In genomic region chr5:134997015-134997414, GRCh38 we compare ENCODE assay signal across 28 cellular contexts. TPM values are rescaled to one million over a fixed set of nuclear protein-coding genes. Genes with fewer than 3 reads are reported as not detected.
"Had no signal": no experiment of that assay in that cellular context is flagged by ENCODE, and none has a peak within 500 bp of the region (broad histone marks: within the 10 kb centered on the region; RNA-seq: fewer than 3 reads in every experiment).

No MANE protein-coding gene starts in this region.

- H3K9me3 ChIP-seq: colonic mucosa, mucosa of descending colon, neutrophil, right atrium auricular region, sigmoid colon, stomach, thoracic aorta, transverse colon had no signal

- H3K27ac ChIP-seq: colonic mucosa, heart left ventricle, neutrophil, right atrium auricular region, sigmoid colon, skin epidermis, stomach, thoracic aorta, transverse colon had no signal

- H3K27me3 ChIP-seq: colonic mucosa, heart left ventricle, neutrophil, right atrium auricular region, sigmoid colon, stomach, transverse colon had no signal

- H3K4me1 ChIP-seq: colonic mucosa, right atrium auricular region, stomach, transverse colon had no signal

- FAIRE-seq: endothelial cell of umbilical vein had no signal

- DNase-seq: colonic mucosa; dermis blood vessel endothelial cell; effector CD4-positive, alpha-beta T cell; endodermal cell; erythroblast; foreskin melanocyte; heart left ventricle; hypothalamus; islet precursor cell; mammary epithelial cell; mucosa of descending colon; naive thymus-derived CD8-positive, alpha-beta T cell; sigmoid colon; stimulated activated CD4-positive, alpha-beta T cell treated with anti-CD3 and anti-CD28 coated beads, Interleukin-2, amount 100 ng/mL, for 24 hours; stimulated activated naive CD4-positive, alpha-beta T cell; stomach; substantia nigra; transverse colon had no signal

- H3K36me3 ChIP-seq: colonic mucosa, heart left ventricle, neutrophil, right atrium auricular region, sigmoid colon, thoracic aorta, transverse colon had no signal

- H3K4me3 ChIP-seq: colonic mucosa, heart left ventricle, mucosa of descending colon, right atrium auricular region, sigmoid colon, skin epidermis, stomach, thoracic aorta, transverse colon had no signal

- ATAC-seq: left lobe of liver; mucosa of descending colon; naive thymus-derived CD8-positive, alpha-beta T cell had no signal

RNA-seq across cellular contexts. Expression of gene CATSPER3, which starts 29.3 kb away (rescaled TPM):
- total RNA-seq: glomerular endothelial cell, mammary epithelial cell, osteocyte, stomach, thoracic aorta, urinary bladder had no signal

RNA-seq across cellular contexts. Expression of gene PITX1, which starts 37.0 kb away (rescaled TPM):
- total RNA-seq: glomerular endothelial cell; naive thymus-derived CD8-positive, alpha-beta T cell; right atrium auricular region; thoracic aorta had no signal
- polyA plus RNA-seq: naive thymus-derived CD8-positive, alpha-beta T cell; neural cell had no signal
